Comparison of ENCODE assay signal across 10 cellular contexts in genomic region chr15:77027697-77028450, GRCh38. TPM values are rescaled to one million over a fixed set of nuclear protein-coding genes. Genes with fewer than 3 reads are reported as not detected.
A peak's percentile ranks its signal among the peaks of the same experiment; 100 is the strongest.
DNase-seq lines count a peak whose midpoint lies in the region; ATAC-seq and TF ChIP-seq lines count a peak whose summit lies in the region.
"Had no signal": no experiment of that assay in that cellular context is flagged by ENCODE, and none has a peak within 500 bp of the region (broad histone marks: within the 10 kb centered on the region; RNA-seq: fewer than 3 reads in every experiment).

No MANE protein-coding gene starts in this region.

- H3K36me3 Mint-ChIP-seq in chondrocyte (ENCODE audit: low read depth) = no peaks in the 10 kb centered on the region
- H3K36me3 Mint-ChIP-seq: IgD-negative memory B cell had no signal

- DNase-seq in chondrocyte (ENCODE audit: low spot score) (peak; percentile 72), kidney epithelial cell (ENCODE audit: low read depth) (no peak), OCI-M2 (lab: John Stamatoyannopoulos, UW; ENCODE audit: unreplicated experiment) (no peak), NCI-H128 (lab: John Stamatoyannopoulos, UW; ENCODE audit: unreplicated experiment) (no peak), germinal center (ENCODE audit: low spot score) (no peak)
- DNase-seq in stimulated activated CD4-positive, alpha-beta T cell treated with anti-CD3 and anti-CD28 coated beads, Interleukin-4, amount 100 ng/mL, for 1 hour = peak; percentile 0
- DNase-seq: effector CD8-positive, alpha-beta T cell had no signal

- peaks cover 8% of the 10 kb centered on the region for H3K27me3 ChIP-seq in kidney epithelial cell (ENCODE audit: control insufficient read depth, insufficient read depth, low read length)

- no peak overlapping the region for H3K27ac Mint-ChIP-seq in chondrocyte (ENCODE audit: unreplicated experiment)

- TF ChIP-seq CTCF in HEK293 (tag by site-specific recombination; IDR thresholded peaks at IDR 0.05) (no peak), chondrocyte (IDR thresholded peaks at IDR 0.05) (no peak), kidney epithelial cell (IDR thresholded peaks at IDR 0.05; ENCODE audit: insufficient read depth, low read length, poor library complexity, severe bottlenecking) (no peak)

- H3K4me3 ChIP-seq in HEK293 (ENCODE audit: low read depth, low read length) (no peak overlapping the region), kidney epithelial cell (ENCODE audit: low read depth, low read length) (peak overlapping the region; percentile 6)

- H3K9me3 ChIP-seq in HEK293 (ENCODE audit: control insufficient read depth, insufficient read depth, low read depth, low read length) = no peaks in the 10 kb centered on the region

- no peaks in the 10 kb centered on the region for H3K9me3 Mint-ChIP-seq in chondrocyte (ENCODE audit: low read depth)
- H3K9me3 Mint-ChIP-seq: IgD-negative memory B cell had no signal

- POLR2A ChIA-PET in HEK293 (lab: Yijun Ruan, JAX) = no interaction called here

- H3K4me1 ChIP-seq in HEK293 (ENCODE audit: control insufficient read depth, insufficient read depth, low read length) = no peaks in the 10 kb centered on the region

- CTCF ChIA-PET in HEK293 (lab: Yijun Ruan, JAX) = interaction anchor here (0.7 kb wide), 1 partner anchor 807 kb away, joined by 3 read pairs; no protein-coding TSS in a partner anchor

- no peaks in the 10 kb centered on the region for H3K36me3 ChIP-seq in HEK293 (ENCODE audit: control insufficient read depth in 2 of 2, insufficient read depth in 1 of 2, low read length in 2 of 2)
- H3K36me3 ChIP-seq in kidney epithelial cell (ENCODE audit: control insufficient read depth, insufficient read depth, low read length) = no peaks in the 10 kb centered on the region

- ATAC-seq in HG03025 (IDR thresholded peaks at IDR 0.05; ENCODE audit: low FRiP score, unreplicated experiment) = no peak

- H3K4me1 Mint-ChIP-seq in chondrocyte (ENCODE audit: low read depth) = peaks cover 8% of the 10 kb centered on the region

- H3K27me3 Mint-ChIP-seq in chondrocyte (ENCODE audit: low read depth) = no peaks in the 10 kb centered on the region
- H3K27me3 Mint-ChIP-seq: IgD-negative memory B cell had no signal

- H3K4me3 Mint-ChIP-seq in chondrocyte (ENCODE audit: unreplicated experiment) = no peak overlapping the region

- H3K27ac ChIP-seq in HEK293 (ENCODE audit: extremely low read depth, low read depth, low read length) = no peak overlapping the region

TF ChIP-seq in HEK293, 187 proteins besides CTCF, POLR2A, EP300 and RAD21:
- peak; percentile 50; the same call in 1 of the 2 replicates for TF ChIP-seq KLF10 (tag by site-specific recombination; IDR thresholded peaks at IDR 0.05)
- peak; percentile 18; the same call in 1 of the 2 replicates for TF ChIP-seq KLF8 (tag by site-specific recombination; IDR thresholded peaks at IDR 0.05)
- TF ChIP-seq ZNF473 (tag by site-specific recombination; IDR thresholded peaks at IDR 0.05) = no peak
- TF ChIP-seq KLF9 (tag by site-specific recombination; IDR thresholded peaks at IDR 0.05; ENCODE audit: low read depth) = peak; percentile 47

RNA-seq across cellular contexts. Expression of gene PSTPIP1, which starts 32.9 kb away (rescaled TPM):
- total RNA-seq in chondrocyte (not detected in 3 replicates), kidney epithelial cell (0.89 TPM in 1 of 2 replicates, not detected in the other)

RNA-seq across cellular contexts. Expression of gene TSPAN3, which starts 43.0 kb away (rescaled TPM):
- total RNA-seq in chondrocyte (242 to 333 TPM (median 250 TPM) in 3 replicates), kidney epithelial cell (198 and 252 TPM in 2 replicates)

Comparison
In these comparisons a context has a peak if more than half of its experiments do, and no peak if none do; other contexts are left out.
1. DNase-seq: peak in chondrocyte (single experiment) and stimulated activated CD4-positive, alpha-beta T cell treated with anti-CD3 and anti-CD28 coated beads, Interleukin-4, amount 100 ng/mL, for 1 hour (single experiment); none in kidney epithelial cell (single experiment), OCI-M2 (single experiment), NCI-H128 (single experiment) and germinal center (single experiment).